In genomic region chr7:136117539-136117938, GRCh38 we compare ENCODE assay signal across 15 cellular contexts.
DNase-seq lines count a peak whose midpoint lies in the region; ATAC-seq and TF ChIP-seq lines count a peak whose summit lies in the region.
"Had no signal": no experiment of that assay in that cellular context is flagged by ENCODE, and none has a peak within 500 bp of the region (broad histone marks: within the 10 kb centered on the region; RNA-seq: fewer than 3 reads in every experiment).

No MANE protein-coding gene starts in this region.

- TF ChIP-seq CTCF in OCI-LY1 (IDR thresholded peaks at IDR 0.05; ENCODE audit: low read length) (peak; percentile 33; the same call in 1 of the 2 replicates), spleen (IDR thresholded peaks at IDR 0.05 in 8 of 11, conservative IDR thresholded peaks at IDR 0.05 in 3 of 11) (no peak), adrenal gland (IDR thresholded peaks at IDR 0.05) (no peak)

- H3K4me1 ChIP-seq in OCI-LY1 (ENCODE audit: insufficient read depth, low read length, severe bottlenecking), result peaks cover 6% of the 10 kb centered on the region
- no peaks in the 10 kb centered on the region for H3K4me1 ChIP-seq in spleen
- no peaks in the 10 kb centered on the region for H3K4me1 ChIP-seq in adrenal gland (replicated peaks in 1 of 2)
- H3K4me1 ChIP-seq: BLaER1, HAP-1 had no signal

- TF ChIP-seq POLR2A in spleen (IDR thresholded peaks at IDR 0.05), result no peak
- TF ChIP-seq POLR2A in adrenal gland (IDR thresholded peaks at IDR 0.05), result no peak

- H3K4me2 ChIP-seq in OCI-LY1 (ENCODE audit: low read length), result no peak overlapping the region
- H3K4me2 ChIP-seq: BLaER1 had no signal

- peak; percentile 28 for ATAC-seq in stimulated activated naive CD8-positive, alpha-beta T cell treated with anti-CD3 and anti-CD28 coated beads, Interleukin-15, amount 100 ng/mL, for 72 hours
- ATAC-seq in stimulated activated naive CD8-positive, alpha-beta T cell treated with anti-CD3 and anti-CD28 coated beads, Interleukin-15, Interleukin-2, amounts not matched to agents 100 U/mL and 50 U/mL, for 24 hours, result no peak
- no peak for ATAC-seq in esophagus mucosa

- H3K9me3 ChIP-seq in OCI-LY1 (ENCODE audit: low read length) (no peaks in the 10 kb centered on the region), spleen (no peaks in the 10 kb centered on the region), adrenal gland (replicated peaks in 1 of 3) (no peaks in the 10 kb centered on the region)
- H3K9me3 ChIP-seq: BLaER1, HAP-1 had no signal

- H3F3A ChIP-seq in OCI-LY1 (ENCODE audit: insufficient read depth, low read length), result no peaks in the 10 kb centered on the region

- 72 to 94% (median 92%) methylated on average over 3 to 7 of the region's 7 CpGs for WGBS in spleen, 5 donors
- 83 to 95% (median 92%) methylated on average over 6 to 7 of the region's 7 CpGs for WGBS in adrenal gland, 4 donors

- H3K4me1 Mint-ChIP-seq in stimulated activated naive CD8-positive, alpha-beta T cell treated with anti-CD3 and anti-CD28 coated beads, Interleukin-15, amount 100 ng/mL, for 72 hours, result no peaks in the 10 kb centered on the region
- H3K4me1 Mint-ChIP-seq: CD14-positive monocyte had no signal

- peaks cover 0 to 7% of the 10 kb centered on the region in 2 donors for H3K9me3 Mint-ChIP-seq in stimulated activated naive CD8-positive, alpha-beta T cell treated with anti-CD3 and anti-CD28 coated beads, Interleukin-15, amount 100 ng/mL, for 72 hours

- no peak overlapping the region for H2AFZ ChIP-seq in OCI-LY1 (ENCODE audit: low read length)

- intact Hi-C loops in spleen (cut with DNase I; ENCODE audit: low total_unique reads), result no loop called here
- intact Hi-C loops in adrenal gland (cut with DNase I), result loop anchor here in 1 of 2 donors (5.0 kb wide), 1 partner anchor 355 kb away; no protein-coding TSS in a partner anchor

- H3K27me3 ChIP-seq in OCI-LY1 (ENCODE audit: insufficient read depth, low read length) (no peaks in the 10 kb centered on the region), spleen (replicated peaks in 1 of 7) (no peaks in the 10 kb centered on the region), adrenal gland (no peaks in the 10 kb centered on the region)
- H3K27me3 ChIP-seq: BLaER1 had no signal

- no peak overlapping the region for H3K4me3 Mint-ChIP-seq in stimulated activated naive CD8-positive, alpha-beta T cell treated with anti-CD3 and anti-CD28 coated beads, Interleukin-15, amount 100 ng/mL, for 72 hours
- H3K4me3 Mint-ChIP-seq: CD14-positive monocyte; CD4-positive, alpha-beta memory T cell had no signal

- H3K27ac ChIP-seq in OCI-LY1 (ENCODE audit: low read depth, low read length, poor library complexity, severe bottlenecking), result no peak overlapping the region
- no peak overlapping the region for H3K27ac ChIP-seq in spleen
- H3K27ac ChIP-seq in adrenal gland, result no peak overlapping the region
- H3K27ac ChIP-seq: BLaER1 had no signal

- H3K36me3 ChIP-seq in OCI-LY1 (ENCODE audit: insufficient read depth, low read length) (no peaks in the 10 kb centered on the region), spleen (no peaks in the 10 kb centered on the region), adrenal gland (replicated peaks in 1 of 2) (no peaks in the 10 kb centered on the region)
- H3K36me3 ChIP-seq: BLaER1, HAP-1 had no signal

- no peaks in the 10 kb centered on the region for H4K20me1 ChIP-seq in OCI-LY1 (ENCODE audit: insufficient read depth, low read length)
- H4K20me1 ChIP-seq: BLaER1 had no signal

- no peak overlapping the region for H3K9ac ChIP-seq in OCI-LY1 (ENCODE audit: low read length)
- H3K9ac ChIP-seq: BLaER1 had no signal

- H3K4me3 ChIP-seq in OCI-LY1 (ENCODE audit: low read depth, low read length, poor library complexity, severe bottlenecking), result no peak overlapping the region
- H3K4me3 ChIP-seq in spleen, result no peak overlapping the region
- no peak overlapping the region for H3K4me3 ChIP-seq in adrenal gland
- H3K4me3 ChIP-seq: BLaER1, HAP-1 had no signal

- H3K9me2 ChIP-seq in OCI-LY1 (ENCODE audit: low read depth, low read length), result no peaks in the 10 kb centered on the region

- no peaks in the 10 kb centered on the region for H3K27me3 Mint-ChIP-seq in stimulated activated naive CD8-positive, alpha-beta T cell treated with anti-CD3 and anti-CD28 coated beads, Interleukin-15, amount 100 ng/mL, for 72 hours
- H3K27me3 Mint-ChIP-seq: CD4-positive, alpha-beta memory T cell had no signal

- no peak overlapping the region for H3K27ac Mint-ChIP-seq in stimulated activated naive CD8-positive, alpha-beta T cell treated with anti-CD3 and anti-CD28 coated beads, Interleukin-15, amount 100 ng/mL, for 72 hours
- H3K27ac Mint-ChIP-seq: CD4-positive, alpha-beta memory T cell had no signal

- no peaks in the 10 kb centered on the region for H3K79me2 ChIP-seq in OCI-LY1 (ENCODE audit: insufficient read depth, low read length)

- DNase-seq in stimulated activated naive CD8-positive, alpha-beta T cell treated with anti-CD3 and anti-CD28 coated beads, Interleukin-15, amount 100 ng/mL, for 72 hours, result no peak
- no peak for DNase-seq in stimulated activated naive CD8-positive, alpha-beta T cell treated with anti-CD3 and anti-CD28 coated beads, Interleukin-15, Interleukin-2, amounts not matched to agents 100 U/mL and 50 U/mL, for 24 hours
- DNase-seq in spleen, result peak; percentile 45
- DNase-seq in NCI-H1105 (lab: John Stamatoyannopoulos, UW), result no peak
- no peak for DNase-seq in adrenal gland
- DNase-seq: 8988T; CD4-positive, alpha-beta memory T cell; DMS153; DMS79; GDM1 had no signal
